ENCODE assay signal across 18 cellular contexts in the genomic region with DNA sequence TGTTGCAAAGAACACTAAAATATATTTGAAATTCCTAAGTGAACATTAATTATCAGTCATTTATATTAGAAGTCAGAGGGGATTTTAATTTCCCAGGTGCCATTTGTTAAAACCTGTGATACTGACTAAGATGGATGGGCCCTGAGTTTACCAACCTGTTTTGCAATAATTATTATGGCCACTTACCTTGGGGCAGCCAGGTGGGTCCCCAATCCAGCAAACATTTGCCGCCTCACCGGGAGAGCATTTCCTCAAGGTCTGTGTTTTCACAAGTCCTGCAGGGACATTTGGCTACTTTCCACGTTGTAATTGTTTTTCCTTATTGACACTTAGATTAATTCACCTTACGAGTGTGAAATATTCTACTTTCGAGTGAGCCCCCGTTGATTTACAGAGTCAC.
DNase-seq lines count a peak whose midpoint lies in the region; ATAC-seq, FAIRE-seq and TF ChIP-seq lines count a peak whose summit lies in the region.
"Had no signal": no experiment of that assay in that cellular context is flagged by ENCODE, and none has a peak within 500 bp of the region (broad histone marks: within the 10 kb centered on the region; RNA-seq: fewer than 3 reads in every experiment).

No MANE protein-coding gene starts in this region.

- TF ChIP-seq CTCF in pancreas (IDR thresholded peaks at IDR 0.05) (no peak), GM23338 (conservative IDR thresholded peaks at IDR 0.05; ENCODE audit: low read depth in 2 of 2) (no peak), CD14-positive monocyte (IDR thresholded peaks at IDR 0.05) (no peak), stomach (IDR thresholded peaks at IDR 0.05) (no peak)

- H3K4me3 Mint-ChIP-seq in GM23338 (no peak overlapping the region), CD14-positive monocyte (no peak overlapping the region)
- H3K4me3 Mint-ChIP-seq: B cell; CD4-positive, alpha-beta memory T cell had no signal

- peaks cover 50% of the 10 kb centered on the region for H3K4me1 Mint-ChIP-seq in GM23338
- no peaks in the 10 kb centered on the region for H3K4me1 Mint-ChIP-seq in CD14-positive monocyte

- DNase-seq in NCI-H345 (lab: John Stamatoyannopoulos, UW) (peak; percentile 40), NCI-H345 treated with DMSO at 0.1 percent for 48 hours (lab: John Stamatoyannopoulos, UW; ENCODE audit: unreplicated experiment) (no peak), NCI-H1105 treated with DMSO at 0.1 percent for 48 hours (lab: John Stamatoyannopoulos, UW) (peak; percentile 68), NCI-H774 (lab: John Stamatoyannopoulos, UW) (peak; percentile 69), pancreas (peak in 1 of 6 donors; percentile 40), GM23338 (ENCODE audit: low spot score) (no peak), CD14-positive monocyte (ENCODE audit: low spot score) (no peak), stomach (no peak)
- DNase-seq: C1 segment of cervical spinal cord; CD4-positive, alpha-beta memory T cell; DMS53; GF-D8; IMR-90 had no signal

- H3K4me2 ChIP-seq in GM23338, result no peak overlapping the region

- H3K27me3 ChIP-seq in pancreas (no peaks in the 10 kb centered on the region), GM23338 (ENCODE audit: insufficient read depth) (no peaks in the 10 kb centered on the region), stomach (peaks cover 0 to 45% (median 0%) of the 10 kb centered on the region in 3 donors)

- H3K36me3 ChIP-seq in pancreas (no peaks in the 10 kb centered on the region), GM23338 (ENCODE audit: insufficient read depth) (no peaks in the 10 kb centered on the region), stomach (no peaks in the 10 kb centered on the region)

- H3K27ac Mint-ChIP-seq in GM23338 (no peak overlapping the region), CD14-positive monocyte (no peak overlapping the region)
- H3K27ac Mint-ChIP-seq: B cell; CD4-positive, alpha-beta memory T cell had no signal

- FAIRE-seq in pancreas (lab: Jason Lieb, UNC), result no peak
- FAIRE-seq: A204.1, D721Med, GM19239, H54 had no signal

- H3K4me1 ChIP-seq in pancreas, result no peaks in the 10 kb centered on the region
- H3K4me1 ChIP-seq in GM23338 (ENCODE audit: insufficient read depth), result peaks cover 21% of the 10 kb centered on the region
- H3K4me1 ChIP-seq in stomach, result peaks cover 5 to 38% (median 20%) of the 10 kb centered on the region in 4 donors

- 17% methylated on average over 6 of the region's 6 CpGs for WGBS in pancreas, 2 donors
- WGBS in stomach, 5 donors, result 28 to 46% (median 33%) methylated on average over 6 of the region's 6 CpGs

- no peak overlapping the region for H2AFZ ChIP-seq in GM23338

- no peaks in the 10 kb centered on the region for H3K79me2 ChIP-seq in GM23338 (replicated peaks; ENCODE audit: insufficient read depth)

- H3K9me3 ChIP-seq in pancreas (no peaks in the 10 kb centered on the region), stomach (no peaks in the 10 kb centered on the region)

- peaks cover 12% of the 10 kb centered on the region; the same call in 1 of the 2 replicates for H3F3A ChIP-seq in GM23338 (replicated peaks; ENCODE audit: low read depth)

- intact Hi-C loops in pancreas (cut with DNase I), result no loop called here
- intact Hi-C loops in CD14-positive monocyte (cut with micrococcal nuclease), result no loop called here
- intact Hi-C loops in stomach (cut with DNase I; ENCODE audit: low total_unique reads), result no loop called here

- no peaks in the 10 kb centered on the region for H4K20me1 ChIP-seq in GM23338 (replicated peaks; ENCODE audit: insufficient read depth)

- no peak overlapping the region for H3K4me3 ChIP-seq in pancreas
- H3K4me3 ChIP-seq in GM23338, result no peak overlapping the region
- no peak overlapping the region for H3K4me3 ChIP-seq in stomach

- no peak overlapping the region for H3K27ac ChIP-seq in pancreas
- H3K27ac ChIP-seq in GM23338 (ENCODE audit: low read depth), result no peak overlapping the region
- H3K27ac ChIP-seq in stomach, result no peak overlapping the region

- no peak for TF ChIP-seq POLR2A in stomach (IDR thresholded peaks at IDR 0.05)

- H3K36me3 Mint-ChIP-seq in GM23338 (ENCODE audit: low read depth), result no peaks in the 10 kb centered on the region
- no peaks in the 10 kb centered on the region for H3K36me3 Mint-ChIP-seq in CD14-positive monocyte
- H3K36me3 Mint-ChIP-seq: CD4-positive, alpha-beta memory T cell had no signal

- peak; percentile 53 to 80 (median 74) for ATAC-seq in pancreas
- ATAC-seq in GM23338, result no peak

- H3K9me3 Mint-ChIP-seq in GM23338 (peaks cover 5% of the 10 kb centered on the region; the same call in 1 of the 3 replicates), CD14-positive monocyte (peaks cover 0 to 2% (median 0%) of the 10 kb centered on the region in 7 donors)

- TF ChIP-seq EP300 in stomach (IDR thresholded peaks at IDR 0.05), result no peak

- H3K9me2 ChIP-seq in GM23338 (ENCODE audit: insufficient read depth), result no peaks in the 10 kb centered on the region

- H3K27me3 Mint-ChIP-seq in GM23338 (ENCODE audit: insufficient read depth, low read depth, poor library complexity) (peaks cover 25% of the 10 kb centered on the region), CD14-positive monocyte (ENCODE audit: low read depth in 3 of 3) (peaks cover 16 to 22% (median 20%) of the 10 kb centered on the region in 3 donors)

TF ChIP-seq in GM23338, 12 proteins besides CTCF, POLR2A, EP300 and RAD21 (continues in another document):
- TF ChIP-seq, protein P1, sequence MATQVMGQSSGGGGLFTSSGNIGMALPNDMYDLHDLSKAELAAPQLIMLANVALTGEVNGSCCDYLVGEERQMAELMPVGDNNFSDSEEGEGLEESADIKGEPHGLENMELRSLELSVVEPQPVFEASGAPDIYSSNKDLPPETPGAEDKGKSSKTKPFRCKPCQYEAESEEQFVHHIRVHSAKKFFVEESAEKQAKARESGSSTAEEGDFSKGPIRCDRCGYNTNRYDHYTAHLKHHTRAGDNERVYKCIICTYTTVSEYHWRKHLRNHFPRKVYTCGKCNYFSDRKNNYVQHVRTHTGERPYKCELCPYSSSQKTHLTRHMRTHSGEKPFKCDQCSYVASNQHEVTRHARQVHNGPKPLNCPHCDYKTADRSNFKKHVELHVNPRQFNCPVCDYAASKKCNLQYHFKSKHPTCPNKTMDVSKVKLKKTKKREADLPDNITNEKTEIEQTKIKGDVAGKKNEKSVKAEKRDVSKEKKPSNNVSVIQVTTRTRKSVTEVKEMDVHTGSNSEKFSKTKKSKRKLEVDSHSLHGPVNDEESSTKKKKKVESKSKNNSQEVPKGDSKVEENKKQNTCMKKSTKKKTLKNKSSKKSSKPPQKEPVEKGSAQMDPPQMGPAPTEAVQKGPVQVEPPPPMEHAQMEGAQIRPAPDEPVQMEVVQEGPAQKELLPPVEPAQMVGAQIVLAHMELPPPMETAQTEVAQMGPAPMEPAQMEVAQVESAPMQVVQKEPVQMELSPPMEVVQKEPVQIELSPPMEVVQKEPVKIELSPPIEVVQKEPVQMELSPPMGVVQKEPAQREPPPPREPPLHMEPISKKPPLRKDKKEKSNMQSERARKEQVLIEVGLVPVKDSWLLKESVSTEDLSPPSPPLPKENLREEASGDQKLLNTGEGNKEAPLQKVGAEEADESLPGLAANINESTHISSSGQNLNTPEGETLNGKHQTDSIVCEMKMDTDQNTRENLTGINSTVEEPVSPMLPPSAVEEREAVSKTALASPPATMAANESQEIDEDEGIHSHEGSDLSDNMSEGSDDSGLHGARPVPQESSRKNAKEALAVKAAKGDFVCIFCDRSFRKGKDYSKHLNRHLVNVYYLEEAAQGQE (IDR thresholded peaks at IDR 0.05; ENCODE audit: unreplicated experiment), result no peak
- TF ChIP-seq ZNF331 (CRISPR knock-in tag; IDR thresholded peaks at IDR 0.05; ENCODE audit: low read depth) (no peak), EZH2 (IDR thresholded peaks at IDR 0.05; ENCODE audit: low read depth, unreplicated experiment) (no peak), NANOG (IDR thresholded peaks at IDR 0.05; ENCODE audit: borderline replicate concordance) (no peak), CREB1 (CRISPR knock-in tag; IDR thresholded peaks at IDR 0.05; ENCODE audit: low read depth) (no peak), JUNB (IDR thresholded peaks at IDR 0.05; ENCODE audit: unreplicated experiment) (no peak), ZNF114 (CRISPR knock-in tag; IDR thresholded peaks at IDR 0.05) (no peak), POLR2AphosphoS5 (IDR thresholded peaks at IDR 0.05; ENCODE audit: low read depth) (no peak), STAT1 (IDR thresholded peaks at IDR 0.05; ENCODE audit: unreplicated experiment) (no peak)

Comparison
In these comparisons a context has a peak if more than half of its experiments do, and no peak if none do; other contexts are left out.
1. DNase-seq: peak in NCI-H345 (single experiment), NCI-H1105 treated with DMSO at 0.1 percent for 48 hours (single experiment) and NCI-H774 (single experiment); none in NCI-H345 treated with DMSO at 0.1 percent for 48 hours (single experiment), GM23338 (single experiment), CD14-positive monocyte (single experiment) and stomach (single experiment).